1 cellular context compared by ENCODE assay signal in the genomic region with DNA sequence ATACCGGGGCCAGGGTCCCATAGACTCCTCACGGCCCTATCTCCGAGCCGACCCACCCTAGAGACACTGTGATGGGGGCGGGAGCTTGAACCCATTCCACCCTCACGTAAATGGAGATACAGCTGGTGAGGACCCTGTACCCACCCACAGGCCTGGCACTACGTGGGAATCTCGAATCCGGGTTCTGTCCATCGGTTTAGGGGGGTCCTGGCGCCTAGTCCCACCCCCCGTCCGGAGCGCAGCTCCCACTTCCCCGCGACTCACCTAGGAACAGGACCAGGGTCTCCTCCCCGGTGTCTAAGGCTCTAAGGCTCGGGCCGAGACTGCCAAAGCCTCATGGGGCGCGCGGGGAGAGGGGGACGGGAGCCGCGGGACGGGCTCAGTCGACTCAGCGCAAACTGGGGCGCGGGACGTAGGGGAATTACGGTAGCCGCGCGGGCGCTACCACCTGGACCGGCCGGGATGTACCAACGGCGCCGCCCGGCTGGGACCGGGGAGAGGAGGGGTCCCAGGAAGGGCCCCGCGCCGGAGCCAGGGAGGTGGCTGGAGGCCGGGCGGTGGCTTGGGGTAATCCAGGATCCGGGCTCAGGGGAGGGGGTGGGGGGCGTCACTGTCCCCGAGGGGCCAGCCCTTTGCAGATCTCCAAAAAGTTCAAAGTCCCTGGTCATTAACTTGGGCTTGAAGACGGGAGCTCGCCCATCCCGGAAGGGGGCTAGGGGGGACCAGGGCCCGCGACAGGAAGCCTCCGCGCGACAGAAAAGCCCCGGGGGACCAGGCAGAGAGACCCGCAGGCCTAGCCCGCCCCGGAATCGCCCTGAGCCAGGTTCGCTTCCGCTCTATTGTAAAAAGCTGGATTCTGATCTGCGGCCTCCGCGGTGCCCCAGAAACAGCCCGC.
A peak's percentile ranks its signal among the peaks of the same experiment; 100 is the strongest.
TF ChIP-seq lines count a peak whose summit lies in the region.

No MANE protein-coding gene starts in this region.

TF ChIP-seq in HepG2, 621 proteins besides CTCF, POLR2A, EP300 and RAD21 (continued from another document and continues in another):
- TF ChIP-seq ETV5 (CRISPR knock-in tag; IDR thresholded peaks at IDR 0.05; ENCODE audit: borderline replicate concordance) (peak; percentile 44; the same call in 1 of the 2 replicates), ZNF44 (CRISPR knock-in tag; IDR thresholded peaks at IDR 0.05) (no peak), ZNF790 (CRISPR knock-in tag; IDR thresholded peaks at IDR 0.05; ENCODE audit: borderline replicate concordance) (0 out of 2 replicates have a peak, but pooled peaks have one; percentile 53), ATRX (CRISPR knock-in tag; IDR thresholded peaks at IDR 0.05; ENCODE audit: borderline replicate concordance) (no peak), NPAS2 (CRISPR knock-in tag; IDR thresholded peaks at IDR 0.05; ENCODE audit: borderline replicate concordance) (no peak), ASH2L (IDR thresholded peaks at IDR 0.05; ENCODE audit: insufficient read length, low read depth, low read length) (no peak), SMYD3 (CRISPR knock-in tag; IDR thresholded peaks at IDR 0.05) (no peak), ZNF883 (CRISPR knock-in tag; IDR thresholded peaks at IDR 0.05; ENCODE audit: not compliant biosample characterization) (no peak), NR2F6 (IDR thresholded peaks at IDR 0.05) (no peak), NR2F6 (CRISPR knock-in tag; IDR thresholded peaks at IDR 0.05) (no peak), ZNF251 (CRISPR knock-in tag; IDR thresholded peaks at IDR 0.05) (no peak), SP140L (CRISPR knock-in tag; IDR thresholded peaks at IDR 0.05; ENCODE audit: borderline replicate concordance) (no peak), SUZ12 (IDR thresholded peaks at IDR 0.05; ENCODE audit: low read depth, low read length) (no peak), BCL6 (CRISPR knock-in tag; IDR thresholded peaks at IDR 0.05) (no peak), MLLT10 (CRISPR knock-in tag; IDR thresholded peaks at IDR 0.05) (no peak), ZNF234 (CRISPR knock-in tag; conservative IDR thresholded peaks at IDR 0.05) (no peak), GTF2F1 (IDR thresholded peaks at IDR 0.05; ENCODE audit: low read length) (no peak), ZNF564 (CRISPR knock-in tag; IDR thresholded peaks at IDR 0.05) (no peak), ATF7 (IDR thresholded peaks at IDR 0.05) (no peak), ATF7 (CRISPR knock-in tag; IDR thresholded peaks at IDR 0.05) (no peak), PAF1 (CRISPR knock-in tag; IDR thresholded peaks at IDR 0.05) (no peak), AGO2 (optimal IDR thresholded peaks at IDR 0.05; ENCODE audit: low read depth, low read length) (no peak), REL (CRISPR knock-in tag; conservative IDR thresholded peaks at IDR 0.05) (no peak), ZNF547 (CRISPR knock-in tag; IDR thresholded peaks at IDR 0.05) (peak; percentile 36; the same call in 1 of the 2 replicates), CENPX (CRISPR knock-in tag; IDR thresholded peaks at IDR 0.05) (no peak)
- TF ChIP-seq, protein P1, sequence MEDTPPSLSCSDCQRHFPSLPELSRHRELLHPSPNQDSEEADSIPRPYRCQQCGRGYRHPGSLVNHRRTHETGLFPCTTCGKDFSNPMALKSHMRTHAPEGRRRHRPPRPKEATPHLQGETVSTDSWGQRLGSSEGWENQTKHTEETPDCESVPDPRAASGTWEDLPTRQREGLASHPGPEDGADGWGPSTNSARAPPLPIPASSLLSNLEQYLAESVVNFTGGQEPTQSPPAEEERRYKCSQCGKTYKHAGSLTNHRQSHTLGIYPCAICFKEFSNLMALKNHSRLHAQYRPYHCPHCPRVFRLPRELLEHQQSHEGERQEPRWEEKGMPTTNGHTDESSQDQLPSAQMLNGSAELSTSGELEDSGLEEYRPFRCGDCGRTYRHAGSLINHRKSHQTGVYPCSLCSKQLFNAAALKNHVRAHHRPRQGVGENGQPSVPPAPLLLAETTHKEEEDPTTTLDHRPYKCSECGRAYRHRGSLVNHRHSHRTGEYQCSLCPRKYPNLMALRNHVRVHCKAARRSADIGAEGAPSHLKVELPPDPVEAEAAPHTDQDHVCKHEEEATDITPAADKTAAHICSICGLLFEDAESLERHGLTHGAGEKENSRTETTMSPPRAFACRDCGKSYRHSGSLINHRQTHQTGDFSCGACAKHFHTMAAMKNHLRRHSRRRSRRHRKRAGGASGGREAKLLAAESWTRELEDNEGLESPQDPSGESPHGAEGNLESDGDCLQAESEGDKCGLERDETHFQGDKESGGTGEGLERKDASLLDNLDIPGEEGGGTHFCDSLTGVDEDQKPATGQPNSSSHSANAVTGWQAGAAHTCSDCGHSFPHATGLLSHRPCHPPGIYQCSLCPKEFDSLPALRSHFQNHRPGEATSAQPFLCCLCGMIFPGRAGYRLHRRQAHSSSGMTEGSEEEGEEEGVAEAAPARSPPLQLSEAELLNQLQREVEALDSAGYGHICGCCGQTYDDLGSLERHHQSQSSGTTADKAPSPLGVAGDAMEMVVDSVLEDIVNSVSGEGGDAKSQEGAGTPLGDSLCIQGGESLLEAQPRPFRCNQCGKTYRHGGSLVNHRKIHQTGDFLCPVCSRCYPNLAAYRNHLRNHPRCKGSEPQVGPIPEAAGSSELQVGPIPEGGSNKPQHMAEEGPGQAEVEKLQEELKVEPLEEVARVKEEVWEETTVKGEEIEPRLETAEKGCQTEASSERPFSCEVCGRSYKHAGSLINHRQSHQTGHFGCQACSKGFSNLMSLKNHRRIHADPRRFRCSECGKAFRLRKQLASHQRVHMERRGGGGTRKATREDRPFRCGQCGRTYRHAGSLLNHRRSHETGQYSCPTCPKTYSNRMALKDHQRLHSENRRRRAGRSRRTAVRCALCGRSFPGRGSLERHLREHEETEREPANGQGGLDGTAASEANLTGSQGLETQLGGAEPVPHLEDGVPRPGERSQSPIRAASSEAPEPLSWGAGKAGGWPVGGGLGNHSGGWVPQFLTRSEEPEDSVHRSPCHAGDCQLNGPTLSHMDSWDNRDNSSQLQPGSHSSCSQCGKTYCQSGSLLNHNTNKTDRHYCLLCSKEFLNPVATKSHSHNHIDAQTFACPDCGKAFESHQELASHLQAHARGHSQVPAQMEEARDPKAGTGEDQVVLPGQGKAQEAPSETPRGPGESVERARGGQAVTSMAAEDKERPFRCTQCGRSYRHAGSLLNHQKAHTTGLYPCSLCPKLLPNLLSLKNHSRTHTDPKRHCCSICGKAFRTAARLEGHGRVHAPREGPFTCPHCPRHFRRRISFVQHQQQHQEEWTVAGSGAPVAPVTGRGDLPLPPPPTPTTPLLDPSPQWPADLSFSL (CRISPR knock-in tag; IDR thresholded peaks at IDR 0.05), result no peak
- TF ChIP-seq, protein P2, sequence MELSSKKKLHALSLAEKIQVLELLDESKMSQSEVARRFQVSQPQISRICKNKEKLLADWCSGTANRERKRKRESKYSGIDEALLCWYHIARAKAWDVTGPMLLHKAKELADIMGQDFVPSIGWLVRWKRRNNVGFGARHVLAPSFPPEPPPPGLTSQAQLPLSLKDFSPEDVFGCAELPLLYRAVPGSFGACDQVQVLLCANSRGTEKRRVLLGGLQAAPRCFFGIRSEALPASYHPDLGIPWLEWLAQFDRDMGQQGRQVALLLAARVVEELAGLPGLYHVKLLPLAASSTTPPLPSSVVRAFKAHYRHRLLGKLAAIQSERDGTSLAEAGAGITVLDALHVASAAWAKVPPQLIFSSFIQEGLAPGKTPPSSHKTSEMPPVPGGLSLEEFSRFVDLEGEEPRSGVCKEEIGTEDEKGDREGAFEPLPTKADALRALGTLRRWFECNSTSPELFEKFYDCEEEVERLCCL (CRISPR knock-in tag; IDR thresholded peaks at IDR 0.05; ENCODE audit: borderline replicate concordance), result no peak
- TF ChIP-seq, protein P3, sequence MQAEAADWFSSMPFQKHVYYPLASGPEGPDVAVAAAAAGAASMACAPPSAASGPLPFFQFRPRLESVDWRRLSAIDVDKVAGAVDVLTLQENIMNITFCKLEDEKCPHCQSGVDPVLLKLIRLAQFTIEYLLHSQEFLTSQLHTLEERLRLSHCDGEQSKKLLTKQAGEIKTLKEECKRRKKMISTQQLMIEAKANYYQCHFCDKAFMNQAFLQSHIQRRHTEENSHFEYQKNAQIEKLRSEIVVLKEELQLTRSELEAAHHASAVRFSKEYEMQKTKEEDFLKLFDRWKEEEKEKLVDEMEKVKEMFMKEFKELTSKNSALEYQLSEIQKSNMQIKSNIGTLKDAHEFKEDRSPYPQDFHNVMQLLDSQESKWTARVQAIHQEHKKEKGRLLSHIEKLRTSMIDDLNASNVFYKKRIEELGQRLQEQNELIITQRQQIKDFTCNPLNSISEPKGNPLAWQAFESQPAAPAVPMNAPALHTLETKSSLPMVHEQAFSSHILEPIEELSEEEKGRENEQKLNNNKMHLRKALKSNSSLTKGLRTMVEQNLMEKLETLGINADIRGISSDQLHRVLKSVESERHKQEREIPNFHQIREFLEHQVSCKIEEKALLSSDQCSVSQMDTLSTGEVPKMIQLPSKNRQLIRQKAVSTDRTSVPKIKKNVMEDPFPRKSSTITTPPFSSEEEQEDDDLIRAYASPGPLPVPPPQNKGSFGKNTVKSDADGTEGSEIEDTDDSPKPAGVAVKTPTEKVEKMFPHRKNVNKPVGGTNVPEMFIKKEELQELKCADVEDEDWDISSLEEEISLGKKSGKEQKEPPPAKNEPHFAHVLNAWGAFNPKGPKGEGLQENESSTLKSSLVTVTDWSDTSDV (CRISPR knock-in tag; IDR thresholded peaks at IDR 0.05), result 0 out of 2 replicates have a peak, but pooled peaks have one; percentile 17
- TF ChIP-seq, protein P4, sequence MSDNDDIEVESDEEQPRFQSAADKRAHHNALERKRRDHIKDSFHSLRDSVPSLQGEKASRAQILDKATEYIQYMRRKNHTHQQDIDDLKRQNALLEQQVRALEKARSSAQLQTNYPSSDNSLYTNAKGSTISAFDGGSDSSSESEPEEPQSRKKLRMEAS (IDR thresholded peaks at IDR 0.05), result peak; percentile 36; the same call in 1 of the 2 replicates
- TF ChIP-seq, protein P5, sequence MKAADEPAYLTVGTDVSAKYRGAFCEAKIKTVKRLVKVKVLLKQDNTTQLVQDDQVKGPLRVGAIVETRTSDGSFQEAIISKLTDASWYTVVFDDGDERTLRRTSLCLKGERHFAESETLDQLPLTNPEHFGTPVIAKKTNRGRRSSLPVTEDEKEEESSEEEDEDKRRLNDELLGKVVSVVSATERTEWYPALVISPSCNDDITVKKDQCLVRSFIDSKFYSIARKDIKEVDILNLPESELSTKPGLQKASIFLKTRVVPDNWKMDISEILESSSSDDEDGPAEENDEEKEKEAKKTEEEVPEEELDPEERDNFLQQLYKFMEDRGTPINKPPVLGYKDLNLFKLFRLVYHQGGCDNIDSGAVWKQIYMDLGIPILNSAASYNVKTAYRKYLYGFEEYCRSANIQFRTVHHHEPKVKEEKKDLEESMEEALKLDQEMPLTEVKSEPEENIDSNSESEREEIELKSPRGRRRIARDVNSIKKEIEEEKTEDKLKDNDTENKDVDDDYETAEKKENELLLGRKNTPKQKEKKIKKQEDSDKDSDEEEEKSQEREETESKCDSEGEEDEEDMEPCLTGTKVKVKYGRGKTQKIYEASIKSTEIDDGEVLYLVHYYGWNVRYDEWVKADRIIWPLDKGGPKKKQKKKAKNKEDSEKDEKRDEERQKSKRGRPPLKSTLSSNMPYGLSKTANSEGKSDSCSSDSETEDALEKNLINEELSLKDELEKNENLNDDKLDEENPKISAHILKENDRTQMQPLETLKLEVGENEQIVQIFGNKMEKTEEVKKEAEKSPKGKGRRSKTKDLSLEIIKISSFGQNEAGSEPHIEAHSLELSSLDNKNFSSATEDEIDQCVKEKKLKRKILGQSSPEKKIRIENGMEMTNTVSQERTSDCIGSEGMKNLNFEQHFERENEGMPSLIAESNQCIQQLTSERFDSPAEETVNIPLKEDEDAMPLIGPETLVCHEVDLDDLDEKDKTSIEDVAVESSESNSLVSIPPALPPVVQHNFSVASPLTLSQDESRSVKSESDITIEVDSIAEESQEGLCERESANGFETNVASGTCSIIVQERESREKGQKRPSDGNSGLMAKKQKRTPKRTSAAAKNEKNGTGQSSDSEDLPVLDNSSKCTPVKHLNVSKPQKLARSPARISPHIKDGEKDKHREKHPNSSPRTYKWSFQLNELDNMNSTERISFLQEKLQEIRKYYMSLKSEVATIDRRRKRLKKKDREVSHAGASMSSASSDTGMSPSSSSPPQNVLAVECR (CRISPR knock-in tag; IDR thresholded peaks at IDR 0.05; ENCODE audit: borderline replicate concordance), result peak; percentile 77
- TF ChIP-seq, protein P6, sequence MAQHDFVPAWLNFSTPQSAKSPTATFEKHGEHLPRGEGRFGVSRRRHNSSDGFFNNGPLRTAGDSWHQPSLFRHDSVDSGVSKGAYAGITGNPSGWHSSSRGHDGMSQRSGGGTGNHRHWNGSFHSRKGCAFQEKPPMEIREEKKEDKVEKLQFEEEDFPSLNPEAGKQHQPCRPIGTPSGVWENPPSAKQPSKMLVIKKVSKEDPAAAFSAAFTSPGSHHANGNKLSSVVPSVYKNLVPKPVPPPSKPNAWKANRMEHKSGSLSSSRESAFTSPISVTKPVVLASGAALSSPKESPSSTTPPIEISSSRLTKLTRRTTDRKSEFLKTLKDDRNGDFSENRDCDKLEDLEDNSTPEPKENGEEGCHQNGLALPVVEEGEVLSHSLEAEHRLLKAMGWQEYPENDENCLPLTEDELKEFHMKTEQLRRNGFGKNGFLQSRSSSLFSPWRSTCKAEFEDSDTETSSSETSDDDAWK (CRISPR knock-in tag; IDR thresholded peaks at IDR 0.05), result no peak
- TF ChIP-seq, protein P7, sequence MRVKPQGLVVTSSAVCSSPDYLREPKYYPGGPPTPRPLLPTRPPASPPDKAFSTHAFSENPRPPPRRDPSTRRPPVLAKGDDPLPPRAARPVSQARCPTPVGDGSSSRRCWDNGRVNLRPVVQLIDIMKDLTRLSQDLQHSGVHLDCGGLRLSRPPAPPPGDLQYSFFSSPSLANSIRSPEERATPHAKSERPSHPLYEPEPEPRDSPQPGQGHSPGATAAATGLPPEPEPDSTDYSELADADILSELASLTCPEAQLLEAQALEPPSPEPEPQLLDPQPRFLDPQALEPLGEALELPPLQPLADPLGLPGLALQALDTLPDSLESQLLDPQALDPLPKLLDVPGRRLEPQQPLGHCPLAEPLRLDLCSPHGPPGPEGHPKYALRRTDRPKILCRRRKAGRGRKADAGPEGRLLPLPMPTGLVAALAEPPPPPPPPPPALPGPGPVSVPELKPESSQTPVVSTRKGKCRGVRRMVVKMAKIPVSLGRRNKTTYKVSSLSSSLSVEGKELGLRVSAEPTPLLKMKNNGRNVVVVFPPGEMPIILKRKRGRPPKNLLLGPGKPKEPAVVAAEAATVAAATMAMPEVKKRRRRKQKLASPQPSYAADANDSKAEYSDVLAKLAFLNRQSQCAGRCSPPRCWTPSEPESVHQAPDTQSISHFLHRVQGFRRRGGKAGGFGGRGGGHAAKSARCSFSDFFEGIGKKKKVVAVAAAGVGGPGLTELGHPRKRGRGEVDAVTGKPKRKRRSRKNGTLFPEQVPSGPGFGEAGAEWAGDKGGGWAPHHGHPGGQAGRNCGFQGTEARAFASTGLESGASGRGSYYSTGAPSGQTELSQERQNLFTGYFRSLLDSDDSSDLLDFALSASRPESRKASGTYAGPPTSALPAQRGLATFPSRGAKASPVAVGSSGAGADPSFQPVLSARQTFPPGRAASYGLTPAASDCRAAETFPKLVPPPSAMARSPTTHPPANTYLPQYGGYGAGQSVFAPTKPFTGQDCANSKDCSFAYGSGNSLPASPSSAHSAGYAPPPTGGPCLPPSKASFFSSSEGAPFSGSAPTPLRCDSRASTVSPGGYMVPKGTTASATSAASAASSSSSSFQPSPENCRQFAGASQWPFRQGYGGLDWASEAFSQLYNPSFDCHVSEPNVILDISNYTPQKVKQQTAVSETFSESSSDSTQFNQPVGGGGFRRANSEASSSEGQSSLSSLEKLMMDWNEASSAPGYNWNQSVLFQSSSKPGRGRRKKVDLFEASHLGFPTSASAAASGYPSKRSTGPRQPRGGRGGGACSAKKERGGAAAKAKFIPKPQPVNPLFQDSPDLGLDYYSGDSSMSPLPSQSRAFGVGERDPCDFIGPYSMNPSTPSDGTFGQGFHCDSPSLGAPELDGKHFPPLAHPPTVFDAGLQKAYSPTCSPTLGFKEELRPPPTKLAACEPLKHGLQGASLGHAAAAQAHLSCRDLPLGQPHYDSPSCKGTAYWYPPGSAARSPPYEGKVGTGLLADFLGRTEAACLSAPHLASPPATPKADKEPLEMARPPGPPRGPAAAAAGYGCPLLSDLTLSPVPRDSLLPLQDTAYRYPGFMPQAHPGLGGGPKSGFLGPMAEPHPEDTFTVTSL (CRISPR knock-in tag; IDR thresholded peaks at IDR 0.05; ENCODE audit: borderline replicate concordance), result no peak
